15 cellular contexts compared by ENCODE assay signal in genomic region chrX:111645607-111646006, GRCh38. TPM values are rescaled to one million over a fixed set of nuclear protein-coding genes. Genes with fewer than 3 reads are reported as not detected.
DNase-seq lines count a peak whose midpoint lies in the region; ATAC-seq and FAIRE-seq lines count a peak whose summit lies in the region.
"Had no signal": no experiment of that assay in that cellular context is flagged by ENCODE, and none has a peak within 500 bp of the region (broad histone marks: within the 10 kb centered on the region; RNA-seq: fewer than 3 reads in every experiment).

No MANE protein-coding gene starts in this region.

- H3K4me3 Mint-ChIP-seq in activated CD4-positive, alpha-beta T cell treated with anti-CD3 and anti-CD28 coated beads for 36 hours, result no peak overlapping the region
- no peak overlapping the region for H3K4me3 Mint-ChIP-seq in activated CD4-positive, alpha-beta T cell treated with anti-CD3 and anti-CD28 coated beads, Interleukin-2, amount 10 ng/mL, durations not matched to agents 7 days and 5 days
- H3K4me3 Mint-ChIP-seq in activated T-helper 17 cell treated with anti-CD3 and anti-CD28 coated beads, Interleukin-2, amount 50 U/mL, for 72 hours, result no peak overlapping the region
- no peak overlapping the region for H3K4me3 Mint-ChIP-seq in stimulated activated effector memory CD8-positive, alpha-beta T cell treated with anti-CD3 and anti-CD28 coated beads, Interleukin-12 subunit alpha, Interleukin-12 subunit beta, amount 100 ng/mL, for 72 hours
- H3K4me3 Mint-ChIP-seq: CD8-positive, alpha-beta memory T cell had no signal

- FAIRE-seq in colon (lab: Jason Lieb, UNC), result peak; percentile 31
- FAIRE-seq: GM12892, GM19239, H1 had no signal

- intact Hi-C loops in activated CD4-positive, alpha-beta T cell treated with anti-CD3 and anti-CD28 coated beads for 36 hours (cut with DNase I, micrococcal nuclease), result no loop called here

- no peaks in the 10 kb centered on the region for H3K36me3 Mint-ChIP-seq in activated CD4-positive, alpha-beta T cell treated with anti-CD3 and anti-CD28 coated beads for 36 hours (ENCODE audit: low read depth)
- no peaks in the 10 kb centered on the region for H3K36me3 Mint-ChIP-seq in activated CD4-positive, alpha-beta T cell treated with anti-CD3 and anti-CD28 coated beads, Interleukin-2, amount 10 ng/mL, durations not matched to agents 7 days and 5 days (ENCODE audit: low read depth)
- no peaks in the 10 kb centered on the region for H3K36me3 Mint-ChIP-seq in activated T-helper 17 cell treated with anti-CD3 and anti-CD28 coated beads, Interleukin-2, amount 50 U/mL, for 72 hours (ENCODE audit: low read depth)
- no peaks in the 10 kb centered on the region for H3K36me3 Mint-ChIP-seq in stimulated activated effector memory CD8-positive, alpha-beta T cell treated with anti-CD3 and anti-CD28 coated beads, Interleukin-12 subunit alpha, Interleukin-12 subunit beta, amount 100 ng/mL, for 72 hours
- H3K36me3 Mint-ChIP-seq: CD8-positive, alpha-beta memory T cell had no signal

- no peaks in the 10 kb centered on the region for H3K9me3 Mint-ChIP-seq in activated CD4-positive, alpha-beta T cell treated with anti-CD3 and anti-CD28 coated beads for 36 hours (ENCODE audit: low read depth)
- H3K9me3 Mint-ChIP-seq in activated CD4-positive, alpha-beta T cell treated with anti-CD3 and anti-CD28 coated beads, Interleukin-2, amount 10 ng/mL, durations not matched to agents 7 days and 5 days, result no peaks in the 10 kb centered on the region
- peaks cover 3% of the 10 kb centered on the region for H3K9me3 Mint-ChIP-seq in activated T-helper 17 cell treated with anti-CD3 and anti-CD28 coated beads, Interleukin-2, amount 50 U/mL, for 72 hours
- H3K9me3 Mint-ChIP-seq in stimulated activated effector memory CD8-positive, alpha-beta T cell treated with anti-CD3 and anti-CD28 coated beads, Interleukin-12 subunit alpha, Interleukin-12 subunit beta, amount 100 ng/mL, for 72 hours, result no peaks in the 10 kb centered on the region

- POLR2A ChIA-PET in activated CD4-positive, alpha-beta T cell treated with anti-CD3 and anti-CD28 coated beads for 36 hours (lab: Charles Lee), result no interaction called here
- POLR2A ChIA-PET in activated CD4-positive, alpha-beta T cell treated with anti-CD3 and anti-CD28 coated beads, Interleukin-2, amount 10 ng/mL, durations not matched to agents 7 days and 5 days (lab: Charles Lee), result no interaction called here

- no peak overlapping the region for H3K27ac Mint-ChIP-seq in activated CD4-positive, alpha-beta T cell treated with anti-CD3 and anti-CD28 coated beads for 36 hours
- H3K27ac Mint-ChIP-seq in activated CD4-positive, alpha-beta T cell treated with anti-CD3 and anti-CD28 coated beads, Interleukin-2, amount 10 ng/mL, durations not matched to agents 7 days and 5 days, result no peak overlapping the region
- no peak overlapping the region for H3K27ac Mint-ChIP-seq in activated T-helper 17 cell treated with anti-CD3 and anti-CD28 coated beads, Interleukin-2, amount 50 U/mL, for 72 hours
- no peak overlapping the region for H3K27ac Mint-ChIP-seq in stimulated activated effector memory CD8-positive, alpha-beta T cell treated with anti-CD3 and anti-CD28 coated beads, Interleukin-12 subunit alpha, Interleukin-12 subunit beta, amount 100 ng/mL, for 72 hours
- H3K27ac Mint-ChIP-seq: CD8-positive, alpha-beta memory T cell had no signal

- ATAC-seq in activated CD4-positive, alpha-beta T cell treated with anti-CD3 and anti-CD28 coated beads for 36 hours, result peak; percentile 49
- peak; percentile 38 for ATAC-seq in activated T-helper 17 cell treated with anti-CD3 and anti-CD28 coated beads, Interleukin-2, amount 50 U/mL, for 72 hours (replicated peaks)
- peak; percentile 54 for ATAC-seq in stimulated activated effector memory CD8-positive, alpha-beta T cell treated with anti-CD3 and anti-CD28 coated beads, Interleukin-12 subunit alpha, Interleukin-12 subunit beta, amount 100 ng/mL, for 72 hours

- CTCF ChIA-PET in activated CD4-positive, alpha-beta T cell treated with anti-CD3 and anti-CD28 coated beads for 36 hours (lab: Charles Lee), result no interaction called here
- CTCF ChIA-PET in activated CD4-positive, alpha-beta T cell treated with anti-CD3 and anti-CD28 coated beads, Interleukin-2, amount 10 ng/mL, durations not matched to agents 7 days and 5 days (lab: Charles Lee), result no interaction called here

- peaks cover 6% of the 10 kb centered on the region for H3K4me1 Mint-ChIP-seq in activated CD4-positive, alpha-beta T cell treated with anti-CD3 and anti-CD28 coated beads for 36 hours
- H3K4me1 Mint-ChIP-seq in activated CD4-positive, alpha-beta T cell treated with anti-CD3 and anti-CD28 coated beads, Interleukin-2, amount 10 ng/mL, durations not matched to agents 7 days and 5 days, result peaks cover 1% of the 10 kb centered on the region
- H3K4me1 Mint-ChIP-seq in activated T-helper 17 cell treated with anti-CD3 and anti-CD28 coated beads, Interleukin-2, amount 50 U/mL, for 72 hours, result no peaks in the 10 kb centered on the region
- H3K4me1 Mint-ChIP-seq in stimulated activated effector memory CD8-positive, alpha-beta T cell treated with anti-CD3 and anti-CD28 coated beads, Interleukin-12 subunit alpha, Interleukin-12 subunit beta, amount 100 ng/mL, for 72 hours, result no peaks in the 10 kb centered on the region
- H3K4me1 Mint-ChIP-seq: CD8-positive, alpha-beta memory T cell had no signal

- DNase-seq in activated CD4-positive, alpha-beta T cell treated with anti-CD3 and anti-CD28 coated beads for 36 hours, result no peak
- DNase-seq in activated CD4-positive, alpha-beta T cell treated with anti-CD3 and anti-CD28 coated beads, Interleukin-2, amount 10 ng/mL, durations not matched to agents 7 days and 5 days, result no peak
- DNase-seq in stimulated activated effector memory CD8-positive, alpha-beta T cell treated with anti-CD3 and anti-CD28 coated beads, Interleukin-12 subunit alpha, Interleukin-12 subunit beta, amount 100 ng/mL, for 72 hours (ENCODE audit: low spot score in 2 of 2), result no peak
- no peak for DNase-seq in NCI-H2107 (lab: John Stamatoyannopoulos, UW)
- DNase-seq in NCI-H146 treated with DMSO at 0.1 percent for 48 hours (lab: John Stamatoyannopoulos, UW; ENCODE audit: unreplicated experiment), result no peak
- DNase-seq: AML-193; Caco-2; CD8-positive, alpha-beta memory T cell; DND-41; GDM1 had no signal

- no peaks in the 10 kb centered on the region for H3K27me3 Mint-ChIP-seq in activated CD4-positive, alpha-beta T cell treated with anti-CD3 and anti-CD28 coated beads for 36 hours
- no peaks in the 10 kb centered on the region for H3K27me3 Mint-ChIP-seq in activated CD4-positive, alpha-beta T cell treated with anti-CD3 and anti-CD28 coated beads, Interleukin-2, amount 10 ng/mL, durations not matched to agents 7 days and 5 days
- no peaks in the 10 kb centered on the region for H3K27me3 Mint-ChIP-seq in activated T-helper 17 cell treated with anti-CD3 and anti-CD28 coated beads, Interleukin-2, amount 50 U/mL, for 72 hours

RNA-seq across cellular contexts. Expression of gene ALG13, which starts 35.4 kb away (rescaled TPM):
- total RNA-seq in activated CD4-positive, alpha-beta T cell treated with anti-CD3 and anti-CD28 coated beads for 36 hours, result 10 to 100 TPM; 51.5 to 58.6 TPM
- 10 to 100 TPM; 36.9 to 52.1 TPM for total RNA-seq in activated CD4-positive, alpha-beta T cell treated with anti-CD3 and anti-CD28 coated beads, Interleukin-2, amount 10 ng/mL, durations not matched to agents 7 days and 5 days
- 10 to 100 TPM; 49.0 to 83.1 TPM for total RNA-seq in activated T-helper 17 cell treated with anti-CD3 and anti-CD28 coated beads, Interleukin-2, amount 50 U/mL, for 72 hours
